In genomic region chr1:226480459-226480858, GRCh38 we compare ENCODE assay signal across 1 cellular context.
TF ChIP-seq lines count a peak whose summit lies in the region.

No MANE protein-coding gene starts in this region.

TF ChIP-seq in HepG2, 621 proteins besides CTCF, POLR2A, EP300 and RAD21 (continued from another document):
- TF ChIP-seq HIC2 (CRISPR knock-in tag; IDR thresholded peaks at IDR 0.05; ENCODE audit: low read depth) = no peak
- TF ChIP-seq ZIK1 (CRISPR knock-in tag; IDR thresholded peaks at IDR 0.05; ENCODE audit: borderline replicate concordance, low read depth) = no peak
- TF ChIP-seq NRL (CRISPR knock-in tag; IDR thresholded peaks at IDR 0.05; ENCODE audit: borderline replicate concordance) = no peak
- no peak for TF ChIP-seq HOXA9 (CRISPR knock-in tag; IDR thresholded peaks at IDR 0.05; ENCODE audit: borderline replicate concordance)
- TF ChIP-seq GPBP1L1 (CRISPR knock-in tag; IDR thresholded peaks at IDR 0.05) = no peak
- no peak for TF ChIP-seq TIGD3 (CRISPR knock-in tag; IDR thresholded peaks at IDR 0.05; ENCODE audit: borderline replicate concordance)
- no peak for TF ChIP-seq ZNF839 (CRISPR knock-in tag; IDR thresholded peaks at IDR 0.05; ENCODE audit: borderline replicate concordance)
- TF ChIP-seq PRDM10 (CRISPR knock-in tag; IDR thresholded peaks at IDR 0.05; ENCODE audit: low read depth) = 0 out of 2 replicates have a peak, but pooled peaks have one; percentile 22
- TF ChIP-seq EHMT2 (IDR thresholded peaks at IDR 0.05; ENCODE audit: borderline replicate concordance, low read depth, low read length) = no peak
- TF ChIP-seq SOX6 (IDR thresholded peaks at IDR 0.05) = no peak
- no peak for TF ChIP-seq SOX6 (CRISPR knock-in tag; IDR thresholded peaks at IDR 0.05)
- TF ChIP-seq MTF1 (CRISPR knock-in tag; IDR thresholded peaks at IDR 0.05) = no peak
- peak; percentile 33; the same call in 1 of the 2 replicates for TF ChIP-seq MTA1 (CRISPR knock-in tag; IDR thresholded peaks at IDR 0.05; ENCODE audit: borderline replicate concordance)
- TF ChIP-seq ATRX (CRISPR knock-in tag; IDR thresholded peaks at IDR 0.05; ENCODE audit: borderline replicate concordance) = no peak
- TF ChIP-seq JUNB (CRISPR knock-in tag; IDR thresholded peaks at IDR 0.05; ENCODE audit: borderline replicate concordance) = no peak
- no peak for TF ChIP-seq BORCS8-MEF2B (CRISPR knock-in tag; IDR thresholded peaks at IDR 0.05)
- no peak for TF ChIP-seq FOXJ3 (CRISPR knock-in tag; IDR thresholded peaks at IDR 0.05; ENCODE audit: borderline replicate concordance)
- TF ChIP-seq ZNF275 (CRISPR knock-in tag; IDR thresholded peaks at IDR 0.05; ENCODE audit: borderline replicate concordance) = no peak
- TF ChIP-seq ZNF512 (CRISPR knock-in tag; IDR thresholded peaks at IDR 0.05) = no peak
- TF ChIP-seq ZNF572 (CRISPR knock-in tag; IDR thresholded peaks at IDR 0.05) = no peak
- TF ChIP-seq SNAPC4 (CRISPR knock-in tag; IDR thresholded peaks at IDR 0.05) = no peak
- TF ChIP-seq CBX1 (IDR thresholded peaks at IDR 0.05; ENCODE audit: low read depth) = no peak
